ENCODE assay signal across 1 cellular context in the genomic region with DNA sequence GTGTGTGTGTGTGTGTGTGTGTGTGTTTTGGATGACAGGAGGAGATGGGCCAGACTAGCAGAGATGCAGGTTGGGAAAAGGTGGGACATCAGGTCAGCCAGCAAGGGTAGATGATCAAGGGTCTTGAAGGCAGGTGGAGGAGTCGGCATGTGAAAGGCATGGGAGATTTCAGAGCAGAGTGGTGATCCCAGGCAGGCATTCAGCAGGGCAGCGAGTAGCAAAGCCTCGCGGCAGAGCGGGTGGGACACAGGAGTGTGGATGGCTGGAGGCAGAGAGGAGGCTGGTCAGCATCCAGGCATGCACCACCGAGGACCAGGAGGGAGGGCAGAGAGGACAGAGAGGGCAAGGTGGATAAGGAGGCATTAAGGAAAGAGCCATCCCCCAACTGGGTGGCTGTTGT.
TF ChIP-seq lines count a peak whose summit lies in the region.

No MANE protein-coding gene starts in this region.

TF ChIP-seq in GM23338, 12 proteins besides CTCF, POLR2A, EP300 and RAD21:
- TF ChIP-seq, protein P1, sequence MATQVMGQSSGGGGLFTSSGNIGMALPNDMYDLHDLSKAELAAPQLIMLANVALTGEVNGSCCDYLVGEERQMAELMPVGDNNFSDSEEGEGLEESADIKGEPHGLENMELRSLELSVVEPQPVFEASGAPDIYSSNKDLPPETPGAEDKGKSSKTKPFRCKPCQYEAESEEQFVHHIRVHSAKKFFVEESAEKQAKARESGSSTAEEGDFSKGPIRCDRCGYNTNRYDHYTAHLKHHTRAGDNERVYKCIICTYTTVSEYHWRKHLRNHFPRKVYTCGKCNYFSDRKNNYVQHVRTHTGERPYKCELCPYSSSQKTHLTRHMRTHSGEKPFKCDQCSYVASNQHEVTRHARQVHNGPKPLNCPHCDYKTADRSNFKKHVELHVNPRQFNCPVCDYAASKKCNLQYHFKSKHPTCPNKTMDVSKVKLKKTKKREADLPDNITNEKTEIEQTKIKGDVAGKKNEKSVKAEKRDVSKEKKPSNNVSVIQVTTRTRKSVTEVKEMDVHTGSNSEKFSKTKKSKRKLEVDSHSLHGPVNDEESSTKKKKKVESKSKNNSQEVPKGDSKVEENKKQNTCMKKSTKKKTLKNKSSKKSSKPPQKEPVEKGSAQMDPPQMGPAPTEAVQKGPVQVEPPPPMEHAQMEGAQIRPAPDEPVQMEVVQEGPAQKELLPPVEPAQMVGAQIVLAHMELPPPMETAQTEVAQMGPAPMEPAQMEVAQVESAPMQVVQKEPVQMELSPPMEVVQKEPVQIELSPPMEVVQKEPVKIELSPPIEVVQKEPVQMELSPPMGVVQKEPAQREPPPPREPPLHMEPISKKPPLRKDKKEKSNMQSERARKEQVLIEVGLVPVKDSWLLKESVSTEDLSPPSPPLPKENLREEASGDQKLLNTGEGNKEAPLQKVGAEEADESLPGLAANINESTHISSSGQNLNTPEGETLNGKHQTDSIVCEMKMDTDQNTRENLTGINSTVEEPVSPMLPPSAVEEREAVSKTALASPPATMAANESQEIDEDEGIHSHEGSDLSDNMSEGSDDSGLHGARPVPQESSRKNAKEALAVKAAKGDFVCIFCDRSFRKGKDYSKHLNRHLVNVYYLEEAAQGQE (IDR thresholded peaks at IDR 0.05; ENCODE audit: unreplicated experiment) = no peak
- TF ChIP-seq CREB1 (CRISPR knock-in tag; IDR thresholded peaks at IDR 0.05; ENCODE audit: low read depth) (no peak), EZH2phosphoT487 (IDR thresholded peaks at IDR 0.05; ENCODE audit: unreplicated experiment) (no peak), NANOG (IDR thresholded peaks at IDR 0.05; ENCODE audit: borderline replicate concordance) (no peak)
